In genomic region chr7:112070674-112071256, GRCh38 we compare ENCODE assay signal across 25 cellular contexts.
"Had no signal": no experiment of that assay in that cellular context is flagged by ENCODE, and none has a peak within 500 bp of the region (broad histone marks: within the 10 kb centered on the region; RNA-seq: fewer than 3 reads in every experiment).

No MANE protein-coding gene starts in this region.

- H3K4me1 ChIP-seq: breast epithelium, SJSA1 had no signal

- H3K9me3 ChIP-seq: SJSA1, SK-N-SH had no signal

- ATAC-seq: activated CD8-positive, alpha-beta T cell treated with anti-CD3 and anti-CD28 coated beads, Interleukin-2, amount 10 ng/mL, durations not matched to agents 7 days and 5 days; body of pancreas; Panc1 had no signal

- H3K9ac ChIP-seq: SK-N-SH had no signal

- H3K27me3 ChIP-seq: body of pancreas, breast epithelium, SJSA1 had no signal

- H3K27ac ChIP-seq: breast epithelium, SJSA1 had no signal

- H3K4me3 ChIP-seq: body of pancreas, breast epithelium, SJSA1 had no signal

- H3K36me3 ChIP-seq: breast epithelium, SJSA1 had no signal

- DNase-seq: activated CD4-positive, alpha-beta T cell treated with anti-CD3 and anti-CD28 coated beads, Interleukin-2, amount 10 ng/mL, durations not matched to agents 24 days and 14 days; activated CD4-positive, alpha-beta T cell treated with anti-CD3 and anti-CD28 coated beads, Interleukin-2, amount 50 U/mL, for 48 hours; activated CD8-positive, alpha-beta T cell treated with anti-CD3 and anti-CD28 coated beads, Interleukin-2, amount 10 ng/mL, durations not matched to agents 7 days and 5 days; activated gamma-delta T cell; activated naive CD4-positive, alpha-beta T cell treated with Interleukin-2 at 50 U/mL for 16 hours; activated naive CD8-positive, alpha-beta T cell treated with anti-CD3 and anti-CD28 coated beads, Interleukin-2, amount 10 ng/mL, durations not matched to agents 7 days and 5 days; activated T-cell treated with anti-CD3 and anti-CD28 coated beads, Interleukin-2, amount 50 U/mL, for 24 hours; amygdala; body of pancreas; Karpas-422; NCI-H1105; NCI-H1417 treated with DMSO at 0.1 percent for 48 hours; NCI-H1694 treated with DMSO at 0.1 percent for 48 hours; NCI-H2029 treated with DMSO at 0.1 percent for 48 hours; NCI-H2107; NCI-H2171; NCI-H446; NCI-H510A treated with DMSO at 0.1 percent for 48 hours; NCI-H526 treated with DMSO at 0.1 percent for 48 hours; NCI-H82; SHP77 treated with DMSO at 0.1 percent for 48 hours; SK-N-SH had no signal

- H3K4me2 ChIP-seq: SK-N-SH had no signal
